ENCODE assay signal across 23 cellular contexts in genomic region chr2:66865161-66865560, GRCh38.
"Had no signal": no experiment of that assay in that cellular context is flagged by ENCODE, and none has a peak within 500 bp of the region (broad histone marks: within the 10 kb centered on the region; RNA-seq: fewer than 3 reads in every experiment).

No MANE protein-coding gene starts in this region.

- H3K27me3 ChIP-seq: upper lobe of right lung had no signal

- H3K27me3 Mint-ChIP-seq: activated CD4-positive, alpha-beta T cell treated with anti-CD3 and anti-CD28 coated beads, Interleukin-2, amount 10 ng/mL, durations not matched to agents 7 days and 5 days; activated CD8-positive, alpha-beta memory T cell treated with anti-CD3 and anti-CD28 coated beads, Interleukin-2, amount 10 ng/mL, durations not matched to agents 7 days and 5 days; activated CD8-positive, alpha-beta T cell treated with anti-CD3 and anti-CD28 coated beads for 36 hours; activated naive CD8-positive, alpha-beta T cell treated with anti-CD3 and anti-CD28 coated beads, Interleukin-2, amount 50 U/mL, for 24 hours; brain; T-cell had no signal

- DNase-seq: activated CD4-positive, alpha-beta T cell treated with anti-CD3 and anti-CD28 coated beads, Interleukin-2, amount 10 ng/mL, durations not matched to agents 7 days and 5 days; activated CD4-positive, CD25-positive, alpha-beta regulatory T cell treated with anti-CD3 and anti-CD28 coated beads, Interleukin-2, amount 50 U/mL, for 72 hours; activated CD8-positive, alpha-beta memory T cell treated with anti-CD3 and anti-CD28 coated beads, Interleukin-2, amount 10 ng/mL, durations not matched to agents 7 days and 5 days; activated CD8-positive, alpha-beta T cell treated with anti-CD3 and anti-CD28 coated beads for 36 hours; activated gamma-delta T cell; activated naive CD4-positive, alpha-beta T cell treated with anti-CD3 and anti-CD28 coated beads, Interleukin-2, amount 50 U/mL, for 16 hours; activated naive CD8-positive, alpha-beta T cell treated with anti-CD3 and anti-CD28 coated beads, Interleukin-2, amount 50 U/mL, for 24 hours; activated T-cell treated with anti-CD3 and anti-CD28 coated beads for 4 hours; anterior cingulate cortex; heart right ventricle; islet precursor cell; left cardiac atrium; mesenchymal stem cell; mucosa of descending colon; occipital lobe; posterior cingulate gyrus; stimulated activated CD4-positive, alpha-beta T cell treated with anti-CD3 and anti-CD28 coated beads, Interleukin-4, amount 100 ng/mL, for 1 hour; stimulated activated naive CD4-positive, alpha-beta T cell treated with Interleukin-2 at 50 U/mL for 16 hours; T-cell; upper lobe of right lung; WERI-Rb-1 had no signal

- H3K9me3 Mint-ChIP-seq: activated CD4-positive, alpha-beta T cell treated with anti-CD3 and anti-CD28 coated beads, Interleukin-2, amount 10 ng/mL, durations not matched to agents 7 days and 5 days; activated CD8-positive, alpha-beta T cell treated with anti-CD3 and anti-CD28 coated beads for 36 hours; activated naive CD8-positive, alpha-beta T cell treated with anti-CD3 and anti-CD28 coated beads, Interleukin-2, amount 50 U/mL, for 24 hours; brain had no signal

- H3K27ac ChIP-seq: heart right ventricle, WERI-Rb-1 had no signal

- H3K4me1 Mint-ChIP-seq: activated CD4-positive, alpha-beta T cell treated with anti-CD3 and anti-CD28 coated beads, Interleukin-2, amount 10 ng/mL, durations not matched to agents 7 days and 5 days; activated CD8-positive, alpha-beta memory T cell treated with anti-CD3 and anti-CD28 coated beads, Interleukin-2, amount 10 ng/mL, durations not matched to agents 7 days and 5 days; activated naive CD8-positive, alpha-beta T cell treated with anti-CD3 and anti-CD28 coated beads, Interleukin-2, amount 50 U/mL, for 24 hours; T-cell had no signal

- H3K36me3 Mint-ChIP-seq: activated CD8-positive, alpha-beta memory T cell treated with anti-CD3 and anti-CD28 coated beads, Interleukin-2, amount 10 ng/mL, durations not matched to agents 7 days and 5 days; brain; T-cell had no signal

- ATAC-seq: activated CD8-positive, alpha-beta memory T cell treated with anti-CD3 and anti-CD28 coated beads, Interleukin-2, amount 10 ng/mL, durations not matched to agents 7 days and 5 days; activated CD8-positive, alpha-beta T cell treated with anti-CD3 and anti-CD28 coated beads for 36 hours; activated naive CD8-positive, alpha-beta T cell treated with anti-CD3 and anti-CD28 coated beads, Interleukin-2, amount 50 U/mL, for 24 hours; heart right ventricle; left cardiac atrium; mucosa of descending colon; sciatic nerve; T-cell; upper lobe of right lung had no signal

- H3K9me3 ChIP-seq: heart right ventricle, mucosa of descending colon, upper lobe of right lung had no signal

- H3K36me3 ChIP-seq: heart right ventricle, upper lobe of right lung, WERI-Rb-1 had no signal

- H3K4me3 ChIP-seq: heart right ventricle, mucosa of descending colon, upper lobe of right lung had no signal

- H3K4me3 Mint-ChIP-seq: activated CD4-positive, alpha-beta T cell treated with anti-CD3 and anti-CD28 coated beads, Interleukin-2, amount 10 ng/mL, durations not matched to agents 7 days and 5 days; activated CD8-positive, alpha-beta memory T cell treated with anti-CD3 and anti-CD28 coated beads, Interleukin-2, amount 10 ng/mL, durations not matched to agents 7 days and 5 days; activated CD8-positive, alpha-beta T cell treated with anti-CD3 and anti-CD28 coated beads for 36 hours; activated naive CD8-positive, alpha-beta T cell treated with anti-CD3 and anti-CD28 coated beads, Interleukin-2, amount 50 U/mL, for 24 hours; brain; T-cell had no signal

- H3K27ac Mint-ChIP-seq: activated CD4-positive, alpha-beta T cell treated with anti-CD3 and anti-CD28 coated beads, Interleukin-2, amount 10 ng/mL, durations not matched to agents 7 days and 5 days; activated CD8-positive, alpha-beta memory T cell treated with anti-CD3 and anti-CD28 coated beads, Interleukin-2, amount 10 ng/mL, durations not matched to agents 7 days and 5 days; activated CD8-positive, alpha-beta T cell treated with anti-CD3 and anti-CD28 coated beads for 36 hours; activated naive CD8-positive, alpha-beta T cell treated with anti-CD3 and anti-CD28 coated beads, Interleukin-2, amount 50 U/mL, for 24 hours; brain; T-cell had no signal
